In genomic region chrX:112643721-112644120, GRCh38 we compare ENCODE assay signal across 10 cellular contexts. TPM values are rescaled to one million over a fixed set of nuclear protein-coding genes. Genes with fewer than 3 reads are reported as not detected.
A peak's percentile ranks its signal among the peaks of the same experiment; 100 is the strongest.
DNase-seq lines count a peak whose midpoint lies in the region; ATAC-seq and TF ChIP-seq lines count a peak whose summit lies in the region.
"Had no signal": no experiment of that assay in that cellular context is flagged by ENCODE, and none has a peak within 500 bp of the region (broad histone marks: within the 10 kb centered on the region; RNA-seq: fewer than 3 reads in every experiment).

No MANE protein-coding gene starts in this region.

- 94% methylated on average over 6 of the region's 6 CpGs for WGBS in smooth muscle cell (ENCODE audit: low lambda C conversion rate)

- ATAC-seq in GM18519 (IDR thresholded peaks at IDR 0.05; ENCODE audit: low FRiP score, unreplicated experiment) (peak; percentile 35), GM19468 (IDR thresholded peaks at IDR 0.05; ENCODE audit: extremely low read depth, unreplicated experiment) (peak; percentile 88), HG02973 (IDR thresholded peaks at IDR 0.05; ENCODE audit: unreplicated experiment) (peak; percentile 80), mucosa of descending colon (no peak)

- H3K4me1 ChIP-seq in OCI-LY3 (ENCODE audit: low read length) (peaks cover 66% of the 10 kb centered on the region), mucosa of descending colon (ENCODE audit: low read depth) (no peaks in the 10 kb centered on the region), smooth muscle cell (ENCODE audit: low read depth) (no peaks in the 10 kb centered on the region), PC-9 (replicated peaks; ENCODE audit: insufficient read depth) (no peaks in the 10 kb centered on the region)

- H4K20me1 ChIP-seq in OCI-LY3 (ENCODE audit: insufficient read depth, low read length) (no peaks in the 10 kb centered on the region), smooth muscle cell (ENCODE audit: low read depth) (no peaks in the 10 kb centered on the region), PC-9 (ENCODE audit: insufficient read depth) (no peaks in the 10 kb centered on the region)

- H3K9ac ChIP-seq in OCI-LY3 (ENCODE audit: low read length) (peak overlapping the region; percentile 89), smooth muscle cell (ENCODE audit: low read depth) (no peak overlapping the region)

- H3K4me2 ChIP-seq in OCI-LY3 (ENCODE audit: low read length): peak overlapping the region; percentile 90
- no peak overlapping the region for H3K4me2 ChIP-seq in smooth muscle cell
- H3K4me2 ChIP-seq in PC-9: no peak overlapping the region

- H3K36me3 ChIP-seq in OCI-LY3 (replicated peaks; ENCODE audit: low read depth, low read length) (peaks cover 42% of the 10 kb centered on the region), mucosa of descending colon (ENCODE audit: low read depth) (no peaks in the 10 kb centered on the region), smooth muscle cell (ENCODE audit: low read depth) (no peaks in the 10 kb centered on the region), PC-9 (ENCODE audit: low read depth) (no peaks in the 10 kb centered on the region)

- H2AFZ ChIP-seq in OCI-LY3 (ENCODE audit: low read depth, low read length) (no peak overlapping the region), smooth muscle cell (ENCODE audit: low read depth) (no peak overlapping the region), PC-9 (no peak overlapping the region)

- TF ChIP-seq CTCF in OCI-LY3 (IDR thresholded peaks at IDR 0.05; ENCODE audit: low read depth, low read length) (no peak), mucosa of descending colon (IDR thresholded peaks at IDR 0.05) (no peak), smooth muscle cell (IDR thresholded peaks at IDR 0.05; ENCODE audit: borderline replicate concordance, insufficient read depth, poor library complexity, severe bottlenecking) (no peak), PC-9 (conservative IDR thresholded peaks at IDR 0.05) (no peak)

- H3K27me3 ChIP-seq in OCI-LY3 (ENCODE audit: low read depth, low read length) (no peaks in the 10 kb centered on the region), smooth muscle cell (ENCODE audit: low read depth) (no peaks in the 10 kb centered on the region), PC-9 (ENCODE audit: insufficient read depth, low read depth) (no peaks in the 10 kb centered on the region)

- POLR2A ChIA-PET in PC-9 (lab: Charles Lee; ENCODE audit: unreplicated experiment): interaction anchor here (0.7 kb wide), 1 partner anchor 205 kb away, joined by 3 read pairs; no protein-coding TSS in a partner anchor

- peaks cover 12% of the 10 kb centered on the region for H3K79me2 ChIP-seq in OCI-LY3 (ENCODE audit: low read length)
- no peaks in the 10 kb centered on the region for H3K79me2 ChIP-seq in smooth muscle cell (ENCODE audit: low read depth)
- no peaks in the 10 kb centered on the region for H3K79me2 ChIP-seq in PC-9 (ENCODE audit: low read depth)

- H3K4me3 ChIP-seq in OCI-LY3 (ENCODE audit: low read length) (peak overlapping the region; percentile 78), mucosa of descending colon (no peak overlapping the region), smooth muscle cell (no peak overlapping the region), PC-9 (no peak overlapping the region)
- H3K4me3 ChIP-seq: skin epidermis had no signal

- H3K9me3 ChIP-seq in OCI-LY3 (ENCODE audit: insufficient read depth, low read length) (peaks cover 21% of the 10 kb centered on the region; the same call in 1 of the 2 replicates), mucosa of descending colon (no peaks in the 10 kb centered on the region), smooth muscle cell (replicated peaks; ENCODE audit: low read depth) (no peaks in the 10 kb centered on the region), PC-9 (ENCODE audit: insufficient read depth, low read depth) (no peaks in the 10 kb centered on the region)

- CTCF ChIA-PET in PC-9 (lab: Charles Lee): interaction anchor here (0.6 kb wide), 1 partner anchor 775 kb away, joined by 6 read pairs; no protein-coding TSS in a partner anchor

- no TSS peak for BruUV-seq in PC-9 (replicated peaks; lab: Mats Ljungman, UMichigan)

- intact Hi-C loops in mucosa of descending colon (cut with DNase I, micrococcal nuclease) (no loop called here), PC-9 (cut with micrococcal nuclease; ENCODE audit: unreplicated experiment) (loop anchor here (5.0 to 10.0 kb wide), 2 partner anchors 301 to 359 kb away; no protein-coding TSS in a partner anchor)

- no peaks in the 10 kb centered on the region for H3K9me2 ChIP-seq in PC-9 (ENCODE audit: insufficient read depth)

- H3K27ac ChIP-seq in OCI-LY3 (ENCODE audit: low read length): peak overlapping the region; percentile 100
- H3K27ac ChIP-seq in smooth muscle cell (ENCODE audit: low read depth): no peak overlapping the region
- no peak overlapping the region for H3K27ac ChIP-seq in PC-9
- H3K27ac ChIP-seq: skin epidermis had no signal

- H3F3A ChIP-seq in smooth muscle cell (ENCODE audit: low read depth): no peaks in the 10 kb centered on the region
- no peaks in the 10 kb centered on the region for H3F3A ChIP-seq in PC-9 (ENCODE audit: insufficient read depth, low read depth)

- DNase-seq in mucosa of descending colon: no peak
- no peak for DNase-seq in smooth muscle cell (lab: John Stamatoyannopoulos, UW; ENCODE audit: unreplicated experiment)
- DNase-seq in PC-9: no peak
- no peak for DNase-seq in NCI-H446 (lab: John Stamatoyannopoulos, UW)
- DNase-seq: NCI-H1694 had no signal

RNA-seq across cellular contexts. Expression of gene LHFPL1, which starts 36.0 kb away (rescaled TPM):
- under 1 TPM in 2 of 3 donors, not detected in 1; 0.23 to 0.28 TPM for total RNA-seq in mucosa of descending colon
- 0.99 and 2.4 TPM in 2 replicates for total RNA-seq in smooth muscle cell
- 0.30 and 0.58 TPM in 2 replicates for polyA plus RNA-seq in smooth muscle cell
- total RNA-seq in PC-9 (2021): not detected in 2 replicates
